1 cellular context compared by ENCODE assay signal in the genomic region with DNA sequence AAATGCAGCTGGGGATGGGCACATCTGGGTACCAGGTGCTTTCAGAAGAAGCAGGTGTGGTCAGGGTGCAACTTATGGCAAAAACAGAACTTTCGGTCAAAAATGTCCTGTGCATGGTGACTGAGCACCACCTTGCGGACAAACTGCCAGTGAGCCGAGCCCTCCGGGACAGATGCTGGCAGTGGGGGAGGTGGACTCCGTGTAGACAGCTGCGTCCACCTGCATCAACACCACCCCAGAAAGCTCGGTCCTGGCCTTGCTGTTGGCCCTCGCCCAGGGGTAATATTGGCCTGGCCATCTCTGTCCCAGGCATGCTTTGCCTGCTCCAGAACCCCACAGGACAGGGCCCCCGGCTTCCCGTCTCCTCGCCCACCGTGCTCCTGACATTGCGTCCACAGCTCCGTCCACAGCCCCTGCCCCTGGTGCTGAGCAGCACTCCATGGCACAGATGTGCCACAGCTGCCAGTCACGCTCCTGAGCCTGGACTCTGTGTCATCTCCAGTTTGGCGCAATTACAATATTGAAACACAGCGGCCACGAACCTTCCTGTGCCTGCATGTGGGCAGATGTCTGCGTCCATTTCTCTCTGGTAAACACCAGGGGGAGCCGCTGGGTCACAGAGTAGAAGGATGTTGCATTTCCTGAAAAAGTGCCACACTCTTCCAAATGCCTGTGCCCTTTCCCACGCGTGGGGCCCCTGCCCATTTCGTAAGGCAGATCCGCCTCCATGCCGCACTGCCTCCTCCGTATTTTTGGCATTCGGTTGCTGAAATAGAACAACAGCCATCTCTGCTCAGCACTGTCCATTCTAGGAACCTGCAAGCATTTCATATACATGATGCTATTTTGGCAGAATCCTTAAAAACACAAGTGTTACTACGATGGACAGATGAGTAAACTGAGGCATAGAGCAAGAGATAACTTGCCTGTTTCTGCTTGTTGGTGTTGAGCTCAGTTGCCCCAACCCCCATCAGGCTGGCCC.
TF ChIP-seq lines count a peak whose summit lies in the region.

No MANE protein-coding gene starts in this region.

TF ChIP-seq in HepG2, 621 proteins besides CTCF, POLR2A, EP300 and RAD21 (continued from another document and continues in another):
- TF ChIP-seq ZNF530 (CRISPR knock-in tag; IDR thresholded peaks at IDR 0.05; ENCODE audit: low read depth) (no peak), SATB2 (CRISPR knock-in tag; IDR thresholded peaks at IDR 0.05) (no peak), RFX5 (IDR thresholded peaks at IDR 0.05; ENCODE audit: low read depth, low read length) (no peak), NFIB (CRISPR knock-in tag; IDR thresholded peaks at IDR 0.05; ENCODE audit: borderline replicate concordance) (no peak), ZMYM4 (CRISPR knock-in tag; IDR thresholded peaks at IDR 0.05) (0 out of 2 replicates have a peak, but pooled peaks have one; percentile 11), TOPORS (CRISPR knock-in tag; IDR thresholded peaks at IDR 0.05) (no peak), ZNF501 (CRISPR knock-in tag; IDR thresholded peaks at IDR 0.05) (peak; percentile 81), ZFP36L2 (CRISPR knock-in tag; IDR thresholded peaks at IDR 0.05) (no peak), KDM5B (CRISPR knock-in tag; IDR thresholded peaks at IDR 0.05; ENCODE audit: borderline replicate concordance) (peak; percentile 59; the same call in 1 of the 2 replicates), ONECUT2 (CRISPR knock-in tag; IDR thresholded peaks at IDR 0.05) (no peak), JUNB (CRISPR knock-in tag; IDR thresholded peaks at IDR 0.05; ENCODE audit: borderline replicate concordance) (no peak), PLRG1 (conservative IDR thresholded peaks at IDR 0.05) (no peak), ZNF138 (CRISPR knock-in tag; IDR thresholded peaks at IDR 0.05; ENCODE audit: low read depth) (no peak), RBAK (CRISPR knock-in tag; IDR thresholded peaks at IDR 0.05) (peak; percentile 42; the same call in 1 of the 2 replicates), ZNF567 (CRISPR knock-in tag; IDR thresholded peaks at IDR 0.05; ENCODE audit: borderline replicate concordance) (0 out of 2 replicates have a peak, but pooled peaks have one; percentile 83), CBX1 (IDR thresholded peaks at IDR 0.05; ENCODE audit: low read depth) (no peak), YEATS4 (CRISPR knock-in tag; IDR thresholded peaks at IDR 0.05; ENCODE audit: borderline replicate concordance) (no peak), ZNF878 (CRISPR knock-in tag; IDR thresholded peaks at IDR 0.05) (no peak), ZSCAN31 (CRISPR knock-in tag; IDR thresholded peaks at IDR 0.05; ENCODE audit: low read depth) (0 out of 2 replicates have a peak, but pooled peaks have one; percentile 49), ZNF614 (CRISPR knock-in tag; IDR thresholded peaks at IDR 0.05; ENCODE audit: borderline replicate concordance) (0 out of 2 replicates have a peak, but pooled peaks have one; percentile 16), KAT8 (CRISPR knock-in tag; IDR thresholded peaks at IDR 0.05) (no peak)
- TF ChIP-seq, protein P1, sequence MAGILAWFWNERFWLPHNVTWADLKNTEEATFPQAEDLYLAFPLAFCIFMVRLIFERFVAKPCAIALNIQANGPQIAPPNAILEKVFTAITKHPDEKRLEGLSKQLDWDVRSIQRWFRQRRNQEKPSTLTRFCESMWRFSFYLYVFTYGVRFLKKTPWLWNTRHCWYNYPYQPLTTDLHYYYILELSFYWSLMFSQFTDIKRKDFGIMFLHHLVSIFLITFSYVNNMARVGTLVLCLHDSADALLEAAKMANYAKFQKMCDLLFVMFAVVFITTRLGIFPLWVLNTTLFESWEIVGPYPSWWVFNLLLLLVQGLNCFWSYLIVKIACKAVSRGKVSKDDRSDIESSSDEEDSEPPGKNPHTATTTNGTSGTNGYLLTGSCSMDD (CRISPR knock-in tag; IDR thresholded peaks at IDR 0.05): no peak
- TF ChIP-seq, protein P2, sequence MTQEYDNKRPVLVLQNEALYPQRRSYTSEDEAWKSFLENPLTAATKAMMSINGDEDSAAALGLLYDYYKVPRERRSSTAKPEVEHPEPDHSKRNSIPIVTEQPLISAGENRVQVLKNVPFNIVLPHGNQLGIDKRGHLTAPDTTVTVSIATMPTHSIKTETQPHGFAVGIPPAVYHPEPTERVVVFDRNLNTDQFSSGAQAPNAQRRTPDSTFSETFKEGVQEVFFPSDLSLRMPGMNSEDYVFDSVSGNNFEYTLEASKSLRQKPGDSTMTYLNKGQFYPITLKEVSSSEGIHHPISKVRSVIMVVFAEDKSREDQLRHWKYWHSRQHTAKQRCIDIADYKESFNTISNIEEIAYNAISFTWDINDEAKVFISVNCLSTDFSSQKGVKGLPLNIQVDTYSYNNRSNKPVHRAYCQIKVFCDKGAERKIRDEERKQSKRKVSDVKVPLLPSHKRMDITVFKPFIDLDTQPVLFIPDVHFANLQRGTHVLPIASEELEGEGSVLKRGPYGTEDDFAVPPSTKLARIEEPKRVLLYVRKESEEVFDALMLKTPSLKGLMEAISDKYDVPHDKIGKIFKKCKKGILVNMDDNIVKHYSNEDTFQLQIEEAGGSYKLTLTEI (CRISPR knock-in tag; conservative IDR thresholded peaks at IDR 0.05): no peak
- TF ChIP-seq, protein P3, sequence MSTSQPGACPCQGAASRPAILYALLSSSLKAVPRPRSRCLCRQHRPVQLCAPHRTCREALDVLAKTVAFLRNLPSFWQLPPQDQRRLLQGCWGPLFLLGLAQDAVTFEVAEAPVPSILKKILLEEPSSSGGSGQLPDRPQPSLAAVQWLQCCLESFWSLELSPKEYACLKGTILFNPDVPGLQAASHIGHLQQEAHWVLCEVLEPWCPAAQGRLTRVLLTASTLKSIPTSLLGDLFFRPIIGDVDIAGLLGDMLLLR (CRISPR knock-in tag; IDR thresholded peaks at IDR 0.05): no peak
- TF ChIP-seq, protein P4, sequence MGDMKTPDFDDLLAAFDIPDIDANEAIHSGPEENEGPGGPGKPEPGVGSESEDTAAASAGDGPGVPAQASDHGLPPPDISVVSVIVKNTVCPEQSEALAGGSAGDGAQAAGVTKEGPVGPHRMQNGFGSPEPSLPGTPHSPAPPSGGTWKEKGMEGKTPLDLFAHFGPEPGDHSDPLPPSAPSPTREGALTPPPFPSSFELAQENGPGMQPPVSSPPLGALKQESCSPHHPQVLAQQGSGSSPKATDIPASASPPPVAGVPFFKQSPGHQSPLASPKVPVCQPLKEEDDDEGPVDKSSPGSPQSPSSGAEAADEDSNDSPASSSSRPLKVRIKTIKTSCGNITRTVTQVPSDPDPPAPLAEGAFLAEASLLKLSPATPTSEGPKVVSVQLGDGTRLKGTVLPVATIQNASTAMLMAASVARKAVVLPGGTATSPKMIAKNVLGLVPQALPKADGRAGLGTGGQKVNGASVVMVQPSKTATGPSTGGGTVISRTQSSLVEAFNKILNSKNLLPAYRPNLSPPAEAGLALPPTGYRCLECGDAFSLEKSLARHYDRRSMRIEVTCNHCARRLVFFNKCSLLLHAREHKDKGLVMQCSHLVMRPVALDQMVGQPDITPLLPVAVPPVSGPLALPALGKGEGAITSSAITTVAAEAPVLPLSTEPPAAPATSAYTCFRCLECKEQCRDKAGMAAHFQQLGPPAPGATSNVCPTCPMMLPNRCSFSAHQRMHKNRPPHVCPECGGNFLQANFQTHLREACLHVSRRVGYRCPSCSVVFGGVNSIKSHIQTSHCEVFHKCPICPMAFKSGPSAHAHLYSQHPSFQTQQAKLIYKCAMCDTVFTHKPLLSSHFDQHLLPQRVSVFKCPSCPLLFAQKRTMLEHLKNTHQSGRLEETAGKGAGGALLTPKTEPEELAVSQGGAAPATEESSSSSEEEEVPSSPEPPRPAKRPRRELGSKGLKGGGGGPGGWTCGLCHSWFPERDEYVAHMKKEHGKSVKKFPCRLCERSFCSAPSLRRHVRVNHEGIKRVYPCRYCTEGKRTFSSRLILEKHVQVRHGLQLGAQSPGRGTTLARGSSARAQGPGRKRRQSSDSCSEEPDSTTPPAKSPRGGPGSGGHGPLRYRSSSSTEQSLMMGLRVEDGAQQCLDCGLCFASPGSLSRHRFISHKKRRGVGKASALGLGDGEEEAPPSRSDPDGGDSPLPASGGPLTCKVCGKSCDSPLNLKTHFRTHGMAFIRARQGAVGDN (CRISPR knock-in tag; IDR thresholded peaks at IDR 0.05): peak; percentile 58
- TF ChIP-seq, protein P5, sequence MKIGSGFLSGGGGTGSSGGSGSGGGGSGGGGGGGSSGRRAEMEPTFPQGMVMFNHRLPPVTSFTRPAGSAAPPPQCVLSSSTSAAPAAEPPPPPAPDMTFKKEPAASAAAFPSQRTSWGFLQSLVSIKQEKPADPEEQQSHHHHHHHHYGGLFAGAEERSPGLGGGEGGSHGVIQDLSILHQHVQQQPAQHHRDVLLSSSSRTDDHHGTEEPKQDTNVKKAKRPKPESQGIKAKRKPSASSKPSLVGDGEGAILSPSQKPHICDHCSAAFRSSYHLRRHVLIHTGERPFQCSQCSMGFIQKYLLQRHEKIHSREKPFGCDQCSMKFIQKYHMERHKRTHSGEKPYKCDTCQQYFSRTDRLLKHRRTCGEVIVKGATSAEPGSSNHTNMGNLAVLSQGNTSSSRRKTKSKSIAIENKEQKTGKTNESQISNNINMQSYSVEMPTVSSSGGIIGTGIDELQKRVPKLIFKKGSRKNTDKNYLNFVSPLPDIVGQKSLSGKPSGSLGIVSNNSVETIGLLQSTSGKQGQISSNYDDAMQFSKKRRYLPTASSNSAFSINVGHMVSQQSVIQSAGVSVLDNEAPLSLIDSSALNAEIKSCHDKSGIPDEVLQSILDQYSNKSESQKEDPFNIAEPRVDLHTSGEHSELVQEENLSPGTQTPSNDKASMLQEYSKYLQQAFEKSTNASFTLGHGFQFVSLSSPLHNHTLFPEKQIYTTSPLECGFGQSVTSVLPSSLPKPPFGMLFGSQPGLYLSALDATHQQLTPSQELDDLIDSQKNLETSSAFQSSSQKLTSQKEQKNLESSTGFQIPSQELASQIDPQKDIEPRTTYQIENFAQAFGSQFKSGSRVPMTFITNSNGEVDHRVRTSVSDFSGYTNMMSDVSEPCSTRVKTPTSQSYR (CRISPR knock-in tag; IDR thresholded peaks at IDR 0.05; ENCODE audit: borderline replicate concordance): peak; percentile 73; the same call in 1 of the 2 replicates
- TF ChIP-seq, protein P6, sequence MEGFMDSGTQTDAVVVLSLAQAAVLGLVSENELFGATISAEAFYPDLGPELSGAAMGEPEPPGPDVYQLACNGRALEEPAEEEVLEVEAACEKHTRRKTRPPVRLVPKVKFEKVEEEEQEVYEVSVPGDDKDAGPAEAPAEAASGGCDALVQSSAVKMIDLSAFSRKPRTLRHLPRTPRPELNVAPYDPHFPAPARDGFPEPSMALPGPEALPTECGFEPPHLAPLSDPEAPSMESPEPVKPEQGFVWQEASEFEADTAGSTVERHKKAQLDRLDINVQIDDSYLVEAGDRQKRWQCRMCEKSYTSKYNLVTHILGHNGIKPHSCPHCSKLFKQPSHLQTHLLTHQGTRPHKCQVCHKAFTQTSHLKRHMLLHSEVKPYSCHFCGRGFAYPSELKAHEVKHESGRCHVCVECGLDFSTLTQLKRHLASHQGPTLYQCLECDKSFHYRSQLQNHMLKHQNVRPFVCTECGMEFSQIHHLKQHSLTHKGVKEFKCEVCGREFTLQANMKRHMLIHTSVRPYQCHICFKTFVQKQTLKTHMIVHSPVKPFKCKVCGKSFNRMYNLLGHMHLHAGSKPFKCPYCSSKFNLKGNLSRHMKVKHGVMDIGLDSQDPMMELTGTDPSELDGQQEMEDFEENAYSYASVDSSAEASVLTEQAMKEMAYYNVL (CRISPR knock-in tag; IDR thresholded peaks at IDR 0.05; ENCODE audit: borderline replicate concordance): peak; percentile 37; the same call in 1 of the 2 replicates
- TF ChIP-seq, protein P7, sequence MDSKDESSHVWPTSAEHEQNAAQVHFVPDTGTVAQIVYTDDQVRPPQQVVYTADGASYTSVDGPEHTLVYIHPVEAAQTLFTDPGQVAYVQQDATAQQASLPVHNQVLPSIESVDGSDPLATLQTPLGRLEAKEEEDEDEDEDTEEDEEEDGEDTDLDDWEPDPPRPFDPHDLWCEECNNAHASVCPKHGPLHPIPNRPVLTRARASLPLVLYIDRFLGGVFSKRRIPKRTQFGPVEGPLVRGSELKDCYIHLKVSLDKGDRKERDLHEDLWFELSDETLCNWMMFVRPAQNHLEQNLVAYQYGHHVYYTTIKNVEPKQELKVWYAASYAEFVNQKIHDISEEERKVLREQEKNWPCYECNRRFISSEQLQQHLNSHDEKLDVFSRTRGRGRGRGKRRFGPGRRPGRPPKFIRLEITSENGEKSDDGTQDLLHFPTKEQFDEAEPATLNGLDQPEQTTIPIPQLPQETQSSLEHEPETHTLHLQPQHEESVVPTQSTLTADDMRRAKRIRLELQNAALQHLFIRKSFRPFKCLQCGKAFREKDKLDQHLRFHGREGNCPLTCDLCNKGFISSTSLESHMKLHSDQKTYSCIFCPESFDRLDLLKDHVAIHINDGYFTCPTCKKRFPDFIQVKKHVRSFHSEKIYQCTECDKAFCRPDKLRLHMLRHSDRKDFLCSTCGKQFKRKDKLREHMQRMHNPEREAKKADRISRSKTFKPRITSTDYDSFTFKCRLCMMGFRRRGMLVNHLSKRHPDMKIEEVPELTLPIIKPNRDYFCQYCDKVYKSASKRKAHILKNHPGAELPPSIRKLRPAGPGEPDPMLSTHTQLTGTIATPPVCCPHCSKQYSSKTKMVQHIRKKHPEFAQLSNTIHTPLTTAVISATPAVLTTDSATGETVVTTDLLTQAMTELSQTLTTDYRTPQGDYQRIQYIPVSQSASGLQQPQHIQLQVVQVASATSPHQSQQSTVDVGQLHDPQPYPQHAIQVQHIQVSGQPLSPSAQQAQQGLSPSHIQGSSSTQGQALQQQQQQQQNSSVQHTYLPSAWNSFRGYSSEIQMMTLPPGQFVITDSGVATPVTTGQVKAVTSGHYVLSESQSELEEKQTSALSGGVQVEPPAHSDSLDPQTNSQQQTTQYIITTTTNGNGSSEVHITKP (CRISPR knock-in tag; IDR thresholded peaks at IDR 0.05; ENCODE audit: low read depth): no peak
- TF ChIP-seq, protein P8, sequence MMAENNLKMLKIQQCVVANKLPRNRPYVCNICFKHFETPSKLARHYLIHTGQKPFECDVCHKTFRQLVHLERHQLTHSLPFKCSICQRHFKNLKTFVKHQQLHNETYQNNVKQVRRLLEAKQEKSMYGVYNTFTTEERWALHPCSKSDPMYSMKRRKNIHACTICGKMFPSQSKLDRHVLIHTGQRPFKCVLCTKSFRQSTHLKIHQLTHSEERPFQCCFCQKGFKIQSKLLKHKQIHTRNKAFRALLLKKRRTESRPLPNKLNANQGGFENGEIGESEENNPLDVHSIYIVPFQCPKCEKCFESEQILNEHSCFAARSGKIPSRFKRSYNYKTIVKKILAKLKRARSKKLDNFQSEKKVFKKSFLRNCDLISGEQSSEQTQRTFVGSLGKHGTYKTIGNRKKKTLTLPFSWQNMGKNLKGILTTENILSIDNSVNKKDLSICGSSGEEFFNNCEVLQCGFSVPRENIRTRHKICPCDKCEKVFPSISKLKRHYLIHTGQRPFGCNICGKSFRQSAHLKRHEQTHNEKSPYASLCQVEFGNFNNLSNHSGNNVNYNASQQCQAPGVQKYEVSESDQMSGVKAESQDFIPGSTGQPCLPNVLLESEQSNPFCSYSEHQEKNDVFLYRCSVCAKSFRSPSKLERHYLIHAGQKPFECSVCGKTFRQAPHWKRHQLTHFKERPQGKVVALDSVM (CRISPR knock-in tag; IDR thresholded peaks at IDR 0.05): no peak
- TF ChIP-seq, protein P9, sequence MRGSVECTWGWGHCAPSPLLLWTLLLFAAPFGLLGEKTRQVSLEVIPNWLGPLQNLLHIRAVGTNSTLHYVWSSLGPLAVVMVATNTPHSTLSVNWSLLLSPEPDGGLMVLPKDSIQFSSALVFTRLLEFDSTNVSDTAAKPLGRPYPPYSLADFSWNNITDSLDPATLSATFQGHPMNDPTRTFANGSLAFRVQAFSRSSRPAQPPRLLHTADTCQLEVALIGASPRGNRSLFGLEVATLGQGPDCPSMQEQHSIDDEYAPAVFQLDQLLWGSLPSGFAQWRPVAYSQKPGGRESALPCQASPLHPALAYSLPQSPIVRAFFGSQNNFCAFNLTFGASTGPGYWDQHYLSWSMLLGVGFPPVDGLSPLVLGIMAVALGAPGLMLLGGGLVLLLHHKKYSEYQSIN (CRISPR knock-in tag; IDR thresholded peaks at IDR 0.05; ENCODE audit: borderline replicate concordance): no peak
